8 cellular contexts compared by ENCODE assay signal in the genomic region with DNA sequence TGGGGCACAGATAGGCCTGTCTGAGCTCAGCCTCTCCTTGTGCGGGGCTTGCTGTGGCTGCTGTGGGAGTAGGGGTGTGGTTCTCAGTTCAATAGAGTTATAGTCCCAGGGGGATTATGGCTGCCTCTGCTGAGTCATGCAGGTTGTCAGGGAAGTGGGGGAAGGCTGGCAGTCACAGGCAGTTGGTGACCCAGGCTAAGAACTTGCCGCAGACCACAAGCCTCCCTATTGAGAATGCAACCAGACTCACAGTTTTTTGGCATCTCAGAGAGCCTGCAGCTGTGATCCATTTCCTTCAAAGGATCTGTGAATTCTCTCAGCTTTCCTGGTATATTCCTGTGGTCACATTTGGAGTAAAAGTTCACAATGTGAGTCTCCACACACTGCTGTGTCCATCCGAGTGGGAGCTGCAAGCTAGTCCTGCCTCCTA.
DNase-seq lines count a peak whose midpoint lies in the region; ATAC-seq and TF ChIP-seq lines count a peak whose summit lies in the region.

No MANE protein-coding gene starts in this region.

- H3K27me3 ChIP-seq in testis: no peaks in the 10 kb centered on the region

- no peaks in the 10 kb centered on the region for H3K4me1 ChIP-seq in testis

- TF ChIP-seq POLR2A in lower leg skin (IDR thresholded peaks at IDR 0.05) (no peak), testis (IDR thresholded peaks at IDR 0.05) (no peak)

- no peaks in the 10 kb centered on the region for H3K36me3 ChIP-seq in testis (ENCODE audit: low read depth, missing control alignments)

- WGBS in lower leg skin, 2 donors: 23 to 67% methylated on average over 3 of the region's 3 CpGs
- 68% methylated on average over 3 of the region's 3 CpGs; no CpG with 5 or more reads in 1 of the 2 donors for WGBS in testis, 2 donors

- intact Hi-C loops in lower leg skin (cut with DNase I; ENCODE audit: low total_unique reads): no loop called here
- intact Hi-C loops in testis (cut with DNase I; ENCODE audit: low total_unique reads): no loop called here
- intact Hi-C loops in left cardiac atrium (cut with DNase I): no loop called here

- no peak overlapping the region for H3K4me3 ChIP-seq in epithelial cell of esophagus (ENCODE audit: low read length)
- H3K4me3 ChIP-seq in lower leg skin (ENCODE audit: low read depth, poor library complexity, severe bottlenecking): no peak overlapping the region
- H3K4me3 ChIP-seq in testis: no peak overlapping the region

- no peaks in the 10 kb centered on the region for H3K9me3 ChIP-seq in testis

- ATAC-seq in HG02623 (IDR thresholded peaks at IDR 0.05; ENCODE audit: unreplicated experiment): peak; percentile 86
- ATAC-seq in left cardiac atrium: no peak

- DNase-seq in NCI-H1092 treated with DMSO at 0.1 percent for 48 hours (lab: John Stamatoyannopoulos, UW): peak; percentile 31
- DNase-seq in NCI-H1092 (lab: John Stamatoyannopoulos, UW): no peak
- DNase-seq in NCI-H2171 treated with DMSO at 0.1 percent for 48 hours (lab: John Stamatoyannopoulos, UW): peak; percentile 35
- DNase-seq in epithelial cell of esophagus (ENCODE audit: low read depth): peak; percentile 50
- no peak for DNase-seq in lower leg skin (ENCODE audit: low spot score in 2 of 2)
- DNase-seq in testis: no peak
- DNase-seq in left cardiac atrium: no peak

- TF ChIP-seq CTCF in epithelial cell of esophagus (IDR thresholded peaks at IDR 0.05; ENCODE audit: insufficient read depth, low read depth, low read length, missing control alignments) (no peak), lower leg skin (IDR thresholded peaks at IDR 0.05) (no peak), testis (IDR thresholded peaks at IDR 0.05) (no peak)

- no peak overlapping the region for H3K27ac ChIP-seq in testis

Comparison
In these comparisons a context has a peak if more than half of its experiments do, and no peak if none do; other contexts are left out.
1. DNase-seq: peak in NCI-H1092 treated with DMSO at 0.1 percent for 48 hours (single experiment), NCI-H2171 treated with DMSO at 0.1 percent for 48 hours (single experiment) and epithelial cell of esophagus (single experiment); none in NCI-H1092 (single experiment), lower leg skin (0 of 2), testis (single experiment) and left cardiac atrium (single experiment).